In genomic region chr11:34976496-34976895, GRCh38 we compare ENCODE assay signal across 1 cellular context.
TF ChIP-seq lines count a peak whose summit lies in the region.

No MANE protein-coding gene starts in this region.

TF ChIP-seq in SK-N-SH, 30 proteins besides CTCF, POLR2A, EP300 and RAD21 (continued from another document):
- TF ChIP-seq REST (IDR thresholded peaks at IDR 0.05; ENCODE audit: low read depth, low read length) (no peak), EZH2phosphoT487 (IDR thresholded peaks at IDR 0.05; ENCODE audit: borderline replicate concordance, low read depth) (no peak), FOSL2 (IDR thresholded peaks at IDR 0.05; ENCODE audit: borderline replicate concordance, low read depth) (no peak), MEF2A (IDR thresholded peaks at IDR 0.05; ENCODE audit: borderline replicate concordance, low read depth) (no peak), ZBTB33 (IDR thresholded peaks at IDR 0.05; ENCODE audit: borderline replicate concordance, low read depth) (no peak), GATA2 (CRISPR knock-in tag; IDR thresholded peaks at IDR 0.05) (no peak), CHD2 (IDR thresholded peaks at IDR 0.05; ENCODE audit: low read length, partially characterized antibody) (no peak)
